In genomic region chr6:20577280-20577679, GRCh38 we compare ENCODE assay signal across 14 cellular contexts.
"Had no signal": no experiment of that assay in that cellular context is flagged by ENCODE, and none has a peak within 500 bp of the region (broad histone marks: within the 10 kb centered on the region; RNA-seq: fewer than 3 reads in every experiment).

No MANE protein-coding gene starts in this region.

- H3K27me3 ChIP-seq: body of pancreas, neutrophil, thyroid gland, vagina had no signal

- H3K4me3 ChIP-seq: body of pancreas, lung, thyroid gland, vagina had no signal

- H3K27ac ChIP-seq: body of pancreas, neutrophil, thyroid gland, vagina had no signal

- H3K36me3 ChIP-seq: thyroid gland, vagina had no signal

- DNase-seq: activated CD4-positive, alpha-beta T cell treated with anti-CD3 and anti-CD28 coated beads, Interleukin-2, amount 10 ng/mL, durations not matched to agents 24 days and 14 days; activated naive CD4-positive, alpha-beta T cell treated with anti-CD3 and anti-CD28 coated beads, Interleukin-2, amount 50 U/mL, for 16 hours; amniotic stem cell; body of pancreas; hypothalamus; naive thymus-derived CD8-positive, alpha-beta T cell; posterior cingulate gyrus; T-helper 9 cell; thyroid gland had no signal

- H3K4me1 Mint-ChIP-seq: central memory CD8-positive, alpha-beta T cell had no signal

- H3K27ac Mint-ChIP-seq: activated CD4-positive, alpha-beta T cell treated with anti-CD3 and anti-CD28 coated beads, Interleukin-2, amount 10 ng/mL, durations not matched to agents 24 days and 14 days had no signal

- H3K4me3 Mint-ChIP-seq: activated CD4-positive, alpha-beta T cell treated with anti-CD3 and anti-CD28 coated beads, Interleukin-2, amount 10 ng/mL, durations not matched to agents 24 days and 14 days; central memory CD8-positive, alpha-beta T cell; naive thymus-derived CD8-positive, alpha-beta T cell had no signal

- H3K9me3 ChIP-seq: body of pancreas, neutrophil, thyroid gland, vagina had no signal

- H3K27me3 Mint-ChIP-seq: activated CD4-positive, alpha-beta T cell treated with anti-CD3 and anti-CD28 coated beads, Interleukin-2, amount 10 ng/mL, durations not matched to agents 24 days and 14 days; central memory CD8-positive, alpha-beta T cell; naive thymus-derived CD8-positive, alpha-beta T cell had no signal

- ATAC-seq: body of pancreas; esophagus mucosa; naive thymus-derived CD8-positive, alpha-beta T cell had no signal

- H3K9me3 Mint-ChIP-seq: activated CD4-positive, alpha-beta T cell treated with anti-CD3 and anti-CD28 coated beads, Interleukin-2, amount 10 ng/mL, durations not matched to agents 24 days and 14 days; central memory CD8-positive, alpha-beta T cell; naive thymus-derived CD8-positive, alpha-beta T cell had no signal
